8 cellular contexts compared by ENCODE assay signal in genomic region chr10:109912335-109913282, GRCh38. TPM values are rescaled to one million over a fixed set of nuclear protein-coding genes. Genes with fewer than 3 reads are reported as not detected.
DNase-seq lines count a peak whose midpoint lies in the region; ATAC-seq, FAIRE-seq and TF ChIP-seq lines count a peak whose summit lies in the region.

No MANE protein-coding gene starts in this region.

- peaks cover 0 to 24% (median 13%) of the 10 kb centered on the region in 4 donors for H3K36me3 ChIP-seq in esophagus muscularis mucosa

- H3K9me3 ChIP-seq in esophagus muscularis mucosa = no peaks in the 10 kb centered on the region

- 43% methylated on average over 2 of the region's 2 CpGs for WGBS in esophagus muscularis mucosa

- DNase-seq in NCI-H2081 treated with DMSO at 0.1 percent for 48 hours (lab: John Stamatoyannopoulos, UW) (peak; percentile 13), esophagus muscularis mucosa (ENCODE audit: extremely low spot score) (no peak), NCI-H1694 treated with DMSO at 0.1 percent for 48 hours (lab: John Stamatoyannopoulos, UW) (no peak), RPMI8226 (no peak), D721Med (ENCODE audit: insufficient read length, low spot score) (no peak)

- no peak for TF ChIP-seq POLR2A in esophagus muscularis mucosa (IDR thresholded peaks at IDR 0.05; ENCODE audit: low read depth)

- intact Hi-C loops in esophagus muscularis mucosa (cut with DNase I) = no loop called here

- ATAC-seq in GM18873 (IDR thresholded peaks at IDR 0.05; ENCODE audit: low FRiP score, unreplicated experiment) (peak; percentile 94), HG02759 (IDR thresholded peaks at IDR 0.05; ENCODE audit: unreplicated experiment) (peak; percentile 88)
- no peak for ATAC-seq in activated CD4-positive, CD25-positive, alpha-beta regulatory T cell treated with anti-CD3 and anti-CD28 coated beads, Interleukin-2, amount 50 U/mL, for 24 hours

- FAIRE-seq in D721Med (lab: Jason Lieb, UNC) = no peak

- no peaks in the 10 kb centered on the region for H3K27me3 ChIP-seq in esophagus muscularis mucosa

- no peak for TF ChIP-seq CTCF in esophagus muscularis mucosa (IDR thresholded peaks at IDR 0.05)
- TF ChIP-seq CTCF in D721Med (IDR thresholded peaks at IDR 0.05; ENCODE audit: insufficient read depth, missing control alignments) = no peak

- H3K27ac ChIP-seq in esophagus muscularis mucosa (replicated peaks in 1 of 4) = peak overlapping the region; percentile 37 to 75 (median 52)

- H3K4me1 ChIP-seq in esophagus muscularis mucosa = peaks cover 0 to 32% (median 14%) of the 10 kb centered on the region in 4 donors

- TF ChIP-seq EP300 in esophagus muscularis mucosa (IDR thresholded peaks at IDR 0.05) = no peak

- H3K4me3 ChIP-seq in esophagus muscularis mucosa = no peak overlapping the region

RNA-seq across cellular contexts. Expression of gene XPNPEP1, which starts 10.7 kb away (rescaled TPM):
- 10 to 100 TPM; 43.2 to 61.9 (median 48.8) TPM for total RNA-seq in esophagus muscularis mucosa

Comparison
In these comparisons a context has a peak if more than half of its experiments do, and no peak if none do; other contexts are left out.
1. ATAC-seq: peak in GM18873 (single experiment) and HG02759 (single experiment); none in activated CD4-positive, CD25-positive, alpha-beta regulatory T cell treated with anti-CD3 and anti-CD28 coated beads, Interleukin-2, amount 50 U/mL, for 24 hours (0 of 2).